1 cellular context compared by ENCODE assay signal in genomic region chr18:49016648-49017539, GRCh38.
TF ChIP-seq lines count a peak whose summit lies in the region.

No MANE protein-coding gene starts in this region.

TF ChIP-seq in A549, 52 proteins besides CTCF, POLR2A, EP300 and RAD21 (continued from another document):
- no peak for TF ChIP-seq FOSL2 (IDR thresholded peaks at IDR 0.05)
- peak; percentile 87 for TF ChIP-seq FOSL2 (CRISPR knock-in tag; IDR thresholded peaks at IDR 0.05)
- no peak for TF ChIP-seq RNF2 (IDR thresholded peaks at IDR 0.05; ENCODE audit: borderline replicate concordance, low read depth)
- peak; percentile 32; the same call in 1 of the 2 replicates for TF ChIP-seq EHF (CRISPR knock-in tag; IDR thresholded peaks at IDR 0.05)
TF ChIP-seq in A549: peak in this region for 5.
